Comparison of ENCODE assay signal across 1 cellular context in genomic region chr1:180612591-180612990, GRCh38.
TF ChIP-seq lines count a peak whose summit lies in the region.

No MANE protein-coding gene starts in this region.

TF ChIP-seq in neural cell, 6 proteins besides CTCF, POLR2A, EP300 and RAD21 (continued from another document):
- TF ChIP-seq REST (IDR thresholded peaks at IDR 0.05; ENCODE audit: borderline replicate concordance) (no peak), SMC3 (conservative IDR thresholded peaks at IDR 0.05; ENCODE audit: poor library complexity) (no peak), TAF1 (IDR thresholded peaks at IDR 0.05; ENCODE audit: low read depth) (no peak), EZH2 (IDR thresholded peaks at IDR 0.05; ENCODE audit: borderline replicate concordance, insufficient read depth, low read length, poor library complexity, severe bottlenecking) (no peak)
TF ChIP-seq in neural cell: peak in this region for 0.
